Comparison of ENCODE assay signal across 19 cellular contexts in genomic region chr6:74733830-74734591, GRCh38.
A peak's percentile ranks its signal among the peaks of the same experiment; 100 is the strongest.
DNase-seq lines count a peak whose midpoint lies in the region; ATAC-seq and TF ChIP-seq lines count a peak whose summit lies in the region.
"Had no signal": no experiment of that assay in that cellular context is flagged by ENCODE, and none has a peak within 500 bp of the region (broad histone marks: within the 10 kb centered on the region; RNA-seq: fewer than 3 reads in every experiment).

No MANE protein-coding gene starts in this region.

- H3K4me1 ChIP-seq in effector memory CD4-positive, alpha-beta T cell (ENCODE audit: control insufficient read depth, insufficient read depth, low read length, poor library complexity, severe bottlenecking) = no peaks in the 10 kb centered on the region
- H3K4me1 ChIP-seq: body of pancreas had no signal

- TF ChIP-seq CTCF in fibroblast of villous mesenchyme (IDR thresholded peaks at IDR 0.05; ENCODE audit: insufficient read depth, low read depth, low read length) = no peak

- ATAC-seq in HG02938 (IDR thresholded peaks at IDR 0.05; ENCODE audit: unreplicated experiment) = no peak
- ATAC-seq: body of pancreas had no signal

- H3K9me3 ChIP-seq in effector memory CD4-positive, alpha-beta T cell (ENCODE audit: control insufficient read depth, low read length) = no peaks in the 10 kb centered on the region
- H3K9me3 ChIP-seq: body of pancreas had no signal

- peak; percentile 13 for DNase-seq in EL
- DNase-seq in amniotic epithelial cell (ENCODE audit: low read depth) = peak; percentile 38
- peak; percentile 19 for DNase-seq in fibroblast of villous mesenchyme (ENCODE audit: low read depth)
- DNase-seq in skeletal muscle cell (ENCODE audit: low read depth) = peak; percentile 61
- DNase-seq in effector memory CD4-positive, alpha-beta T cell = no peak
- no peak for DNase-seq in cerebellar nuclear complex (lab: John Stamatoyannopoulos, UW)
- no peak for DNase-seq in SKM-1 treated with dmso at 0.1 percent for 144 hours (lab: John Stamatoyannopoulos, UW; ENCODE audit: unreplicated experiment)
- DNase-seq: activated CD4-positive, alpha-beta memory T cell treated with anti-CD3 and anti-CD28 coated beads for 36 hours; activated naive CD4-positive, alpha-beta T cell treated with anti-CD3 and anti-CD28 coated beads for 36 hours; body of pancreas; dorsolateral prefrontal cortex; H9; hypothalamus; kidney; NCI-H526 treated with DMSO at 0.1 percent for 48 hours; SIG-M5; T-helper 2 cell; WERI-Rb-1 had no signal

- no peak overlapping the region for H3K27ac ChIP-seq in effector memory CD4-positive, alpha-beta T cell (ENCODE audit: insufficient read depth, low read length, poor library complexity, severe bottlenecking)
- H3K27ac ChIP-seq: body of pancreas, dorsolateral prefrontal cortex, WERI-Rb-1 had no signal

- H3K27me3 ChIP-seq in effector memory CD4-positive, alpha-beta T cell (replicated peaks; ENCODE audit: control insufficient read depth, insufficient read depth, low read length, poor library complexity, severe bottlenecking) = no peaks in the 10 kb centered on the region
- H3K27me3 ChIP-seq: body of pancreas, dorsolateral prefrontal cortex had no signal

- H3K4me3 ChIP-seq in fibroblast of villous mesenchyme (ENCODE audit: low read depth, low read length) = no peak overlapping the region
- H3K4me3 ChIP-seq in skeletal muscle cell (ENCODE audit: low read depth, low read length) = no peak overlapping the region
- no peak overlapping the region for H3K4me3 ChIP-seq in effector memory CD4-positive, alpha-beta T cell (ENCODE audit: insufficient read depth, low read depth, low read length, poor library complexity, severe bottlenecking)
- H3K4me3 ChIP-seq: body of pancreas, dorsolateral prefrontal cortex had no signal

- no peaks in the 10 kb centered on the region for H3K36me3 ChIP-seq in effector memory CD4-positive, alpha-beta T cell (ENCODE audit: control insufficient read depth, insufficient read depth, low read length)
- H3K36me3 ChIP-seq: WERI-Rb-1 had no signal

Comparison
In these comparisons a context has a peak if more than half of its experiments do, and no peak if none do; other contexts are left out.
1. DNase-seq: peak in EL (single experiment), amniotic epithelial cell (single experiment), fibroblast of villous mesenchyme (single experiment) and skeletal muscle cell (single experiment); none in effector memory CD4-positive, alpha-beta T cell (0 of 3), cerebellar nuclear complex (0 of 2) and SKM-1 treated with dmso at 0.1 percent for 144 hours (single experiment).